Comparison of ENCODE assay signal across 2 cellular contexts in the genomic region with DNA sequence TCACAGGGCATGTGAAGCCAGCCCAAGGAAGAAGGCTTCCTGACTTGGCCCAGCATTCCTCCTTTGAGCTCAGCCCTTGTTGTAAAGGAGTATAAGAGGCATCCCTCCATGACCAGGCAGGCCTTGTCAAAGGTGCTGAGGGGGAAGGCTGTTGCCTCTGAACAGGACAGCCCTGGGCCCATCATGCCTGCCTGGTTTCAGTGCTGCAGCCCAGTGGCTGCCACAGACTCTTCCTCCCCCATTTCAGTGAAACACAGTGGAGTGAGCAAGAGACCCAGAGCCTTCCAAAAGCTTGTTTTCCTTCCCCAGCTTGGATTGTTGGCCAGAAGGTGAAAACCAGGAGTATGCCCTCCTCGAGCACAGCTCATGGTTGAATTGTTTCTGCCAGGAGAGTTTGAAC.
TF ChIP-seq lines count a peak whose summit lies in the region.

No MANE protein-coding gene starts in this region.

TF ChIP-seq in GM23338, 12 proteins besides CTCF, POLR2A, EP300 and RAD21 (continues in another document):
- TF ChIP-seq, protein P1, sequence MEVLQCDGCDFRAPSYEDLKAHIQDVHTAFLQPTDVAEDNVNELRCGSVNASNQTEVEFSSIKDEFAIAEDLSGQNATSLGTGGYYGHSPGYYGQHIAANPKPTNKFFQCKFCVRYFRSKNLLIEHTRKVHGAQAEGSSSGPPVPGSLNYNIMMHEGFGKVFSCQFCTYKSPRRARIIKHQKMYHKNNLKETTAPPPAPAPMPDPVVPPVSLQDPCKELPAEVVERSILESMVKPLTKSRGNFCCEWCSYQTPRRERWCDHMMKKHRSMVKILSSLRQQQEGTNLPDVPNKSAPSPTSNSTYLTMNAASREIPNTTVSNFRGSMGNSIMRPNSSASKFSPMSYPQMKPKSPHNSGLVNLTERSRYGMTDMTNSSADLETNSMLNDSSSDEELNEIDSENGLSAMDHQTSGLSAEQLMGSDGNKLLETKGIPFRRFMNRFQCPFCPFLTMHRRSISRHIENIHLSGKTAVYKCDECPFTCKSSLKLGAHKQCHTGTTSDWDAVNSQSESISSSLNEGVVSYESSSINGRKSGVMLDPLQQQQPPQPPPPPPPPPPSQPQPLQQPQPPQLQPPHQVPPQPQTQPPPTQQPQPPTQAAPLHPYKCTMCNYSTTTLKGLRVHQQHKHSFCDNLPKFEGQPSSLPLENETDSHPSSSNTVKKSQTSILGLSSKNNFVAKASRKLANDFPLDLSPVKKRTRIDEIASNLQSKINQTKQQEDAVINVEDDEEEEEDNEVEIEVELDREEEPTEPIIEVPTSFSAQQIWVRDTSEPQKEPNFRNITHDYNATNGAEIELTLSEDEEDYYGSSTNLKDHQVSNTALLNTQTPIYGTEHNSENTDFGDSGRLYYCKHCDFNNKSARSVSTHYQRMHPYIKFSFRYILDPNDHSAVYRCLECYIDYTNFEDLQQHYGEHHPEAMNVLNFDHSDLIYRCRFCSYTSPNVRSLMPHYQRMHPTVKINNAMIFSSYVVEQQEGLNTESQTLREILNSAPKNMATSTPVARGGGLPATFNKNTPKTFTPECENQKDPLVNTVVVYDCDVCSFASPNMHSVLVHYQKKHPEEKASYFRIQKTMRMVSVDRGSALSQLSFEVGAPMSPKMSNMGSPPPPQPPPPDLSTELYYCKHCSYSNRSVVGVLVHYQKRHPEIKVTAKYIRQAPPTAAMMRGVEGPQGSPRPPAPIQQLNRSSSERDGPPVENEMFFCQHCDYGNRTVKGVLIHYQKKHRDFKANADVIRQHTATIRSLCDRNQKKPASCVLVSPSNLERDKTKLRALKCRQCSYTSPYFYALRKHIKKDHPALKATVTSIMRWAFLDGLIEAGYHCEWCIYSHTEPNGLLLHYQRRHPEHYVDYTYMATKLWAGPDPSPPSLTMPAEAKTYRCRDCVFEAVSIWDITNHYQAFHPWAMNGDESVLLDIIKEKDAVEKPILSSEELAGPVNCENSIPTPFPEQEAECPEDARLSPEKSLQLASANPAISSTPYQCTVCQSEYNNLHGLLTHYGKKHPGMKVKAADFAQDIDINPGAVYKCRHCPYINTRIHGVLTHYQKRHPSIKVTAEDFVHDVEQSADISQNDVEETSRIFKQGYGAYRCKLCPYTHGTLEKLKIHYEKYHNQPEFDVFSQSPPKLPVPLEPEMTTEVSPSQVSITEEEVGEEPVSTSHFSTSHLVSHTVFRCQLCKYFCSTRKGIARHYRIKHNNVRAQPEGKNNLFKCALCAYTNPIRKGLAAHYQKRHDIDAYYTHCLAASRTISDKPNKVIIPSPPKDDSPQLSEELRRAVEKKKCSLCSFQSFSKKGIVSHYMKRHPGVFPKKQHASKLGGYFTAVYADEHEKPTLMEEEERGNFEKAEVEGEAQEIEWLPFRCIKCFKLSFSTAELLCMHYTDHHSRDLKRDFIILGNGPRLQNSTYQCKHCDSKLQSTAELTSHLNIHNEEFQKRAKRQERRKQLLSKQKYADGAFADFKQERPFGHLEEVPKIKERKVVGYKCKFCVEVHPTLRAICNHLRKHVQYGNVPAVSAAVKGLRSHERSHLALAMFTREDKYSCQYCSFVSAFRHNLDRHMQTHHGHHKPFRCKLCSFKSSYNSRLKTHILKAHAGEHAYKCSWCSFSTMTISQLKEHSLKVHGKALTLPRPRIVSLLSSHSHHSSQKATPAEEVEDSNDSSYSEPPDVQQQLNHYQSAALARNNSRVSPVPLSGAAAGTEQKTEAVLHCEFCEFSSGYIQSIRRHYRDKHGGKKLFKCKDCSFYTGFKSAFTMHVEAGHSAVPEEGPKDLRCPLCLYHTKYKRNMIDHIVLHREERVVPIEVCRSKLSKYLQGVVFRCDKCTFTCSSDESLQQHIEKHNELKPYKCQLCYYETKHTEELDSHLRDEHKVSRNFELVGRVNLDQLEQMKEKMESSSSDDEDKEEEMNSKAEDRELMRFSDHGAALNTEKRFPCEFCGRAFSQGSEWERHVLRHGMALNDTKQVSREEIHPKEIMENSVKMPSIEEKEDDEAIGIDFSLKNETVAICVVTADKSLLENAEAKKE (CRISPR knock-in tag; IDR thresholded peaks at IDR 0.05), result no peak
- TF ChIP-seq, protein P2, sequence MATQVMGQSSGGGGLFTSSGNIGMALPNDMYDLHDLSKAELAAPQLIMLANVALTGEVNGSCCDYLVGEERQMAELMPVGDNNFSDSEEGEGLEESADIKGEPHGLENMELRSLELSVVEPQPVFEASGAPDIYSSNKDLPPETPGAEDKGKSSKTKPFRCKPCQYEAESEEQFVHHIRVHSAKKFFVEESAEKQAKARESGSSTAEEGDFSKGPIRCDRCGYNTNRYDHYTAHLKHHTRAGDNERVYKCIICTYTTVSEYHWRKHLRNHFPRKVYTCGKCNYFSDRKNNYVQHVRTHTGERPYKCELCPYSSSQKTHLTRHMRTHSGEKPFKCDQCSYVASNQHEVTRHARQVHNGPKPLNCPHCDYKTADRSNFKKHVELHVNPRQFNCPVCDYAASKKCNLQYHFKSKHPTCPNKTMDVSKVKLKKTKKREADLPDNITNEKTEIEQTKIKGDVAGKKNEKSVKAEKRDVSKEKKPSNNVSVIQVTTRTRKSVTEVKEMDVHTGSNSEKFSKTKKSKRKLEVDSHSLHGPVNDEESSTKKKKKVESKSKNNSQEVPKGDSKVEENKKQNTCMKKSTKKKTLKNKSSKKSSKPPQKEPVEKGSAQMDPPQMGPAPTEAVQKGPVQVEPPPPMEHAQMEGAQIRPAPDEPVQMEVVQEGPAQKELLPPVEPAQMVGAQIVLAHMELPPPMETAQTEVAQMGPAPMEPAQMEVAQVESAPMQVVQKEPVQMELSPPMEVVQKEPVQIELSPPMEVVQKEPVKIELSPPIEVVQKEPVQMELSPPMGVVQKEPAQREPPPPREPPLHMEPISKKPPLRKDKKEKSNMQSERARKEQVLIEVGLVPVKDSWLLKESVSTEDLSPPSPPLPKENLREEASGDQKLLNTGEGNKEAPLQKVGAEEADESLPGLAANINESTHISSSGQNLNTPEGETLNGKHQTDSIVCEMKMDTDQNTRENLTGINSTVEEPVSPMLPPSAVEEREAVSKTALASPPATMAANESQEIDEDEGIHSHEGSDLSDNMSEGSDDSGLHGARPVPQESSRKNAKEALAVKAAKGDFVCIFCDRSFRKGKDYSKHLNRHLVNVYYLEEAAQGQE (IDR thresholded peaks at IDR 0.05; ENCODE audit: unreplicated experiment), result no peak
- no peak for TF ChIP-seq STAT1 (IDR thresholded peaks at IDR 0.05; ENCODE audit: unreplicated experiment)
- no peak for TF ChIP-seq POLR2AphosphoS5 (IDR thresholded peaks at IDR 0.05; ENCODE audit: low read depth)
- TF ChIP-seq NANOG (IDR thresholded peaks at IDR 0.05; ENCODE audit: borderline replicate concordance), result no peak
- TF ChIP-seq ZNF114 (CRISPR knock-in tag; IDR thresholded peaks at IDR 0.05), result no peak
- TF ChIP-seq, protein P3, sequence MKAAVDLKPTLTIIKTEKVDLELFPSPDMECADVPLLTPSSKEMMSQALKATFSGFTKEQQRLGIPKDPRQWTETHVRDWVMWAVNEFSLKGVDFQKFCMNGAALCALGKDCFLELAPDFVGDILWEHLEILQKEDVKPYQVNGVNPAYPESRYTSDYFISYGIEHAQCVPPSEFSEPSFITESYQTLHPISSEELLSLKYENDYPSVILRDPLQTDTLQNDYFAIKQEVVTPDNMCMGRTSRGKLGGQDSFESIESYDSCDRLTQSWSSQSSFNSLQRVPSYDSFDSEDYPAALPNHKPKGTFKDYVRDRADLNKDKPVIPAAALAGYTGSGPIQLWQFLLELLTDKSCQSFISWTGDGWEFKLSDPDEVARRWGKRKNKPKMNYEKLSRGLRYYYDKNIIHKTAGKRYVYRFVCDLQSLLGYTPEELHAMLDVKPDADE (IDR thresholded peaks at IDR 0.05), result no peak
- TF ChIP-seq JUNB (IDR thresholded peaks at IDR 0.05; ENCODE audit: unreplicated experiment), result no peak
- TF ChIP-seq EZH2 (IDR thresholded peaks at IDR 0.05; ENCODE audit: low read depth, unreplicated experiment), result no peak
- no peak for TF ChIP-seq CREB1 (CRISPR knock-in tag; IDR thresholded peaks at IDR 0.05; ENCODE audit: low read depth)

TF ChIP-seq in K562, 482 proteins besides CTCF, POLR2A, EP300 and RAD21:
- TF ChIP-seq, protein P4, sequence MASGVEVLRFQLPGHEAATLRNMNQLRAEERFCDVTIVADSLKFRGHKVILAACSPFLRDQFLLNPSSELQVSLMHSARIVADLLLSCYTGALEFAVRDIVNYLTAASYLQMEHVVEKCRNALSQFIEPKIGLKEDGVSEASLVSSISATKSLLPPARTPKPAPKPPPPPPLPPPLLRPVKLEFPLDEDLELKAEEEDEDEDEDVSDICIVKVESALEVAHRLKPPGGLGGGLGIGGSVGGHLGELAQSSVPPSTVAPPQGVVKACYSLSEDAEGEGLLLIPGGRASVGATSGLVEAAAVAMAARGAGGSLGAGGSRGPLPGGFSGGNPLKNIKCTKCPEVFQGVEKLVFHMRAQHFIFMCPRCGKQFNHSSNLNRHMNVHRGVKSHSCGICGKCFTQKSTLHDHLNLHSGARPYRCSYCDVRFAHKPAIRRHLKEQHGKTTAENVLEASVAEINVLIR (CRISPR knock-in tag; IDR thresholded peaks at IDR 0.05), result no peak
- TF ChIP-seq FOXA1 (IDR thresholded peaks at IDR 0.05; ENCODE audit: borderline replicate concordance) (no peak), ZNF140 (CRISPR knock-in tag; IDR thresholded peaks at IDR 0.05) (no peak), ZNF316 (IDR thresholded peaks at IDR 0.05) (no peak)
TF ChIP-seq in K562: peak in this region for 0.
